Comparison of ENCODE assay signal across 9 cellular contexts in the genomic region with DNA sequence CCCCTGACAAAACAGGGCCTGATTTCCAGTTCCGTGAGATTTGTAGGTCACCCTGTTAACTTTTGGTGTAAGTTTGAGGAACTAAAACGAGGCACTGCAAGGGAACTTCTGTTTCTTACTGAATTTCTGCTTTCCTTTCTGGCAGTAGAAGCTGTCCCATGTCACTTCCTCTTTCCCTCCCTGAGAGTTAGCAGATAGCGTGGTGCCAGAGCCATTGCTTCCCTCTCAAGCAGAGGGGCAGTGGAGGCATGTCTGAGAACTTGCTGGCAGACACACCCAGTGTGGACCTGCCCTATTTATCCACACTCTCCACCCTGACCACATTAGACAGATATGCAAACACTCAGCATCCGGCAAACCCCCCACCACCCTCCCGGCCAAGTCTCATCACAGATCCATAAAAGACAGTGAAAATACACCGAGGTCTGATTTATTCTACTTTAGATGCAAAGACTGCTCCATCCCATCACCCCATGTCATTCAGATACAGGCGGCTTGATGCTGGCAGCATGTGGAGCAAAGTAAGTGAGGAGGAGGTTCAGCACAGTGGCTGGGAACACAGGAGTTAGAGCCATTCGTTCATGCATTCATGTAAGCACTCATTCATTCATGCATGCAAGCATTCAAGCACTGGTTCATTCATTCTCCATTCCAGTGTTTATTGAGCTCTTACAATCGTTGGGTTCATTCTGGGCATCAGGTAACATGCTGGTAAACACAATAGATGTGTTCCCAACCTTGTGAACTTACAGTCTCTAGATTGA.
DNase-seq lines count a peak whose midpoint lies in the region; ATAC-seq, FAIRE-seq and TF ChIP-seq lines count a peak whose summit lies in the region.
"Had no signal": no experiment of that assay in that cellular context is flagged by ENCODE, and none has a peak within 500 bp of the region (broad histone marks: within the 10 kb centered on the region; RNA-seq: fewer than 3 reads in every experiment).

No MANE protein-coding gene starts in this region.

- no peaks in the 10 kb centered on the region for H3K9me3 Mint-ChIP-seq in activated T-helper 17 cell treated with anti-CD3 and anti-CD28 coated beads, Interleukin-2, amount 50 U/mL, for 72 hours

- no peaks in the 10 kb centered on the region for H3K36me3 ChIP-seq in pancreas

- H3K4me3 Mint-ChIP-seq in activated T-helper 17 cell treated with anti-CD3 and anti-CD28 coated beads, Interleukin-2, amount 50 U/mL, for 72 hours: peak overlapping the region; percentile 38

- H3K27ac Mint-ChIP-seq in activated T-helper 17 cell treated with anti-CD3 and anti-CD28 coated beads, Interleukin-2, amount 50 U/mL, for 72 hours: peak overlapping the region; percentile 93

- FAIRE-seq in pancreas (lab: Jason Lieb, UNC) (no peak), D721Med (lab: Jason Lieb, UNC) (no peak)
- FAIRE-seq: keratinocyte had no signal

- H3K27ac ChIP-seq in pancreas: no peak overlapping the region

- no peaks in the 10 kb centered on the region for H3K36me3 Mint-ChIP-seq in activated T-helper 17 cell treated with anti-CD3 and anti-CD28 coated beads, Interleukin-2, amount 50 U/mL, for 72 hours (ENCODE audit: low read depth)

- 54 to 55% methylated on average over 9 of the region's 9 CpGs for WGBS in pancreas, 2 donors

- H3K27me3 ChIP-seq in pancreas: no peaks in the 10 kb centered on the region

- H3K4me1 Mint-ChIP-seq in activated T-helper 17 cell treated with anti-CD3 and anti-CD28 coated beads, Interleukin-2, amount 50 U/mL, for 72 hours: peaks cover 13% of the 10 kb centered on the region

- DNase-seq in GF-D8 (lab: John Stamatoyannopoulos, UW) (peak; percentile 86), GM20000 (ENCODE audit: low spot score) (peak; percentile 58), pancreas (peak in 1 of 6 donors; percentile 43), NCI-H2107 (lab: John Stamatoyannopoulos, UW) (no peak), D721Med (ENCODE audit: insufficient read length, low spot score) (no peak)
- no peak for DNase-seq in effector CD8-positive, alpha-beta T cell (lab: John Stamatoyannopoulos, UW)

- TF ChIP-seq CTCF in GM20000 (IDR thresholded peaks at IDR 0.05; ENCODE audit: extremely low read depth, missing control alignments): no peak
- no peak for TF ChIP-seq CTCF in pancreas (IDR thresholded peaks at IDR 0.05)
- no peak for TF ChIP-seq CTCF in D721Med (IDR thresholded peaks at IDR 0.05; ENCODE audit: insufficient read depth, missing control alignments)

- ATAC-seq in HG03469 (IDR thresholded peaks at IDR 0.05; ENCODE audit: unreplicated experiment) (peak; percentile 86), pancreas (peak in 3 of 4 donors; percentile 15 to 82 (median 63))
- ATAC-seq in activated T-helper 17 cell treated with anti-CD3 and anti-CD28 coated beads, Interleukin-2, amount 50 U/mL, for 72 hours (replicated peaks): no peak

- no peaks in the 10 kb centered on the region for H3K9me3 ChIP-seq in pancreas

- peaks cover 8% of the 10 kb centered on the region for H3K27me3 Mint-ChIP-seq in activated T-helper 17 cell treated with anti-CD3 and anti-CD28 coated beads, Interleukin-2, amount 50 U/mL, for 72 hours

- H3K4me1 ChIP-seq in pancreas: no peaks in the 10 kb centered on the region

- no peak overlapping the region for H3K4me3 ChIP-seq in pancreas

- intact Hi-C loops in pancreas (cut with DNase I): no loop called here

Comparison
In these comparisons a context has a peak if more than half of its experiments do, and no peak if none do; other contexts are left out.
1. DNase-seq: peak in GF-D8 (single experiment) and GM20000 (single experiment); none in NCI-H2107 (single experiment), effector CD8-positive, alpha-beta T cell (single experiment) and D721Med (single experiment).